ENCODE assay signal across 33 cellular contexts in genomic region chr3:162428192-162428591, GRCh38.
"Had no signal": no experiment of that assay in that cellular context is flagged by ENCODE, and none has a peak within 500 bp of the region (broad histone marks: within the 10 kb centered on the region; RNA-seq: fewer than 3 reads in every experiment).

No MANE protein-coding gene starts in this region.

- FAIRE-seq: astrocyte, TTC549 had no signal

- H3K9me3 ChIP-seq: adrenal gland, body of pancreas, breast epithelium had no signal

- H3K27ac ChIP-seq: adrenal gland, body of pancreas, brain microvascular endothelial cell, breast epithelium, VCaP had no signal

- H3K4me3 ChIP-seq: adrenal gland, body of pancreas, breast epithelium had no signal

- H3K4me1 ChIP-seq: adrenal gland, body of pancreas, breast epithelium had no signal

- H3K27me3 ChIP-seq: adrenal gland, body of pancreas, brain microvascular endothelial cell, breast epithelium had no signal

- DNase-seq: activated B cell treated with CpG ODN at 0.5 μM for 24 hours; activated CD4-positive, alpha-beta memory T cell treated with anti-CD3 and anti-CD28 coated beads for 36 hours; activated CD4-positive, alpha-beta T cell treated with anti-CD3 and anti-CD28 coated beads for 4 hours; activated CD4-positive, alpha-beta T cell treated with anti-CD3 and anti-CD28 coated beads, Interleukin-2, amount 10 ng/mL, durations not matched to agents 24 days and 14 days; activated CD4-positive, alpha-beta T cell treated with anti-CD3 and anti-CD28 coated beads, Interleukin-2, amount 50 U/mL, for 1 hour; activated CD4-positive, alpha-beta T cell treated with anti-CD3 and anti-CD28 coated beads, Interleukin-2, amount 50 U/mL, for 4 hours; activated CD4-positive, CD25-positive, alpha-beta regulatory T cell treated with anti-CD3 and anti-CD28 coated beads, Interleukin-2, amount 50 U/mL, for 72 hours; activated CD8-positive, alpha-beta memory T cell treated with anti-CD3 and anti-CD28 coated beads, Interleukin-2, amount 50 U/mL, for 4 hours; activated CD8-positive, alpha-beta T cell treated with anti-CD3 and anti-CD28 coated beads for 36 hours; activated effector memory CD4-positive, alpha-beta T cell treated with anti-CD3 and anti-CD28 coated beads, Interleukin-2, amount 50 U/mL, for 16 hours; activated gamma-delta T cell treated with Interleukin-2 at 50 U/mL for 16 hours; activated naive CD4-positive, alpha-beta T cell; activated naive CD4-positive, alpha-beta T cell treated with anti-CD3 and anti-CD28 coated beads for 36 hours; activated naive CD4-positive, alpha-beta T cell treated with anti-CD3 and anti-CD28 coated beads, Interleukin-2, amount 50 U/mL, for 16 hours; activated naive CD8-positive, alpha-beta T cell treated with anti-CD3 and anti-CD28 coated beads for 36 hours; activated T-cell treated with anti-CD3 and anti-CD28 coated beads for 4 hours; activated T-cell treated with anti-CD3 and anti-CD28 coated beads, Interleukin-2, amount 50 U/mL, for 1 hour; activated T-cell treated with anti-CD3 and anti-CD28 coated beads, Interleukin-2, amount 50 U/mL, for 4 hours; activated T-cell treated with anti-CD3 and anti-CD28 coated beads, Interleukin-2, amount 50 U/mL, for 72 hours; adrenal gland; amniotic stem cell; aorta; body of pancreas; brain microvascular endothelial cell; central memory CD4-positive, alpha-beta T cell; T-helper 2 cell; T-helper 9 cell had no signal

- H3K36me3 ChIP-seq: adrenal gland, brain microvascular endothelial cell, breast epithelium had no signal

- ATAC-seq: activated CD8-positive, alpha-beta T cell treated with anti-CD3 and anti-CD28 coated beads for 36 hours; activated naive CD4-positive, alpha-beta T cell treated with anti-CD3 and anti-CD28 coated beads, Interleukin-2, amount 50 U/mL, for 72 hours; activated T-cell treated with anti-CD3 and anti-CD28 coated beads, Interleukin-2, amount 50 U/mL, for 4 hours; activated T-cell treated with anti-CD3 and anti-CD28 coated beads, Interleukin-2, amount 50 U/mL, for 72 hours; activated T-helper 17 cell treated with anti-CD3 and anti-CD28 coated beads, Interleukin-2, amount 50 U/mL, for 72 hours; body of pancreas had no signal
